18 cellular contexts compared by ENCODE assay signal in the genomic region with DNA sequence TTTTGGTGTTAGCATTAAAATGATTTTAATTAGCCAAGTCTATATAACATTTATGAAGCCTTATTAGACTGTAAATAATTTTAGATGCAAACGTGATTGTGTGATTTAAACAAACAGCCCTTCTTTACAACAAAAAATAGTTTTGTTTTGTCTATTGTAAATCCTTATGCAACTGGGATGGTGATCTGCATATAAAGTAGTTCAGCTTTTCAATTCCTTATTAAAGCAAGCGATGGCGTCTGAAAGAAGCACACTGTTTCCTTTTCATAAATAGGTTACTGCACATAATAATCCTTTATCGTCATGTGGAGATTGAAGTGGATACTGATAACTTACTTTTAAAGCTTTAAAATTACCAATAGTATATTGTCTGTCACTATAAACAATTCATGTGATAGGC. TPM values are rescaled to one million over a fixed set of nuclear protein-coding genes. Genes with fewer than 3 reads are reported as not detected.
DNase-seq lines count a peak whose midpoint lies in the region; ATAC-seq, FAIRE-seq and TF ChIP-seq lines count a peak whose summit lies in the region.
"Had no signal": no experiment of that assay in that cellular context is flagged by ENCODE, and none has a peak within 500 bp of the region (broad histone marks: within the 10 kb centered on the region; RNA-seq: fewer than 3 reads in every experiment).

No MANE protein-coding gene starts in this region.

- H3K27me3 ChIP-seq in layer of hippocampus (ENCODE audit: control insufficient read depth, insufficient read depth, low read length) (no peaks in the 10 kb centered on the region), heart right ventricle (peaks cover 0 to 27% (median 4%) of the 10 kb centered on the region in 7 donors)

- H3K4me1 ChIP-seq in A549 = no peaks in the 10 kb centered on the region
- no peaks in the 10 kb centered on the region for H3K4me1 ChIP-seq in heart right ventricle
- H3K4me1 ChIP-seq: BLaER1 treated with 17β-estradiol and CSF1 and Interleukin-3, amounts not matched to agents 10 nM and 100 nM had no signal

- H3K4me2 ChIP-seq in A549 = no peak overlapping the region
- H3K4me2 ChIP-seq: BLaER1 treated with 17β-estradiol and CSF1 and Interleukin-3, amounts not matched to agents 10 nM and 100 nM had no signal

- 21% methylated on average over 4 of the region's 4 CpGs for WGBS in A549 (ENCODE audit: missing lambda C conversion rate)
- 64 to 68% methylated on average over 4 of the region's 4 CpGs for WGBS in heart right ventricle, 2 donors

- no peak for ATAC-seq in A549
- no peak for ATAC-seq in heart right ventricle
- no peak for ATAC-seq in GM19328 (IDR thresholded peaks at IDR 0.05; ENCODE audit: unreplicated experiment)
- ATAC-seq: GM12878 had no signal

- TF ChIP-seq POLR2A in A549 (IDR thresholded peaks at IDR 0.05; ENCODE audit: low read length) = no peak

- no peaks in the 10 kb centered on the region for H3K36me3 ChIP-seq in heart right ventricle
- H3K36me3 ChIP-seq: BLaER1 treated with 17β-estradiol and CSF1 and Interleukin-3, amounts not matched to agents 10 nM and 100 nM had no signal

- TF ChIP-seq CTCF in A549 (IDR thresholded peaks at IDR 0.05) (no peak), heart right ventricle (IDR thresholded peaks at IDR 0.05) (no peak)

- POLR2A ChIA-PET in A549 (lab: Yijun Ruan, JAX) = no interaction called here

- TF ChIP-seq EP300 in A549 (IDR thresholded peaks at IDR 0.05) = no peak

- no peak for DNase-seq in A549 (ENCODE audit: low read depth in 1 of 2, low spot score in 1 of 2)
- no peak for DNase-seq in caudate nucleus (lab: John Stamatoyannopoulos, UW)
- DNase-seq in superior temporal gyrus (ENCODE audit: extremely low spot score) = peak; percentile 53
- no peak for DNase-seq in DMS 273 (lab: John Stamatoyannopoulos, UW; ENCODE audit: unreplicated experiment)
- no peak for DNase-seq in heart right ventricle
- DNase-seq: DMS 273 treated with DMSO at 0.1 percent for 48 hours, GOT3, H9, IMR-90 had no signal

- no peak for TF ChIP-seq RAD21 in A549 (conservative IDR thresholded peaks at IDR 0.05 in 1 of 2, IDR thresholded peaks at IDR 0.05 in 1 of 2)

- no peak overlapping the region for H3K27ac ChIP-seq in A549
- H3K27ac ChIP-seq in caudate nucleus (ENCODE audit: low read depth, low read length) = peak overlapping the region; percentile 63
- H3K27ac ChIP-seq in layer of hippocampus (ENCODE audit: low read depth, low read length) = peak overlapping the region; percentile 59
- H3K27ac ChIP-seq in heart right ventricle = no peak overlapping the region
- H3K27ac ChIP-seq: 22Rv1; BLaER1 treated with 17β-estradiol and CSF1 and Interleukin-3, amounts not matched to agents 10 nM and 100 nM had no signal

- H3K9me3 ChIP-seq in A549 = no peaks in the 10 kb centered on the region
- H3K9me3 ChIP-seq in heart right ventricle = no peaks in the 10 kb centered on the region
- H3K9me3 ChIP-seq: BLaER1 treated with 17β-estradiol and CSF1 and Interleukin-3, amounts not matched to agents 10 nM and 100 nM had no signal

- CTCF ChIA-PET in A549 (lab: Yijun Ruan, JAX) = no interaction called here

- intact Hi-C loops in heart right ventricle (cut with DNase I) = no loop called here

- peak; percentile 32 for FAIRE-seq in A549 (lab: Jason Lieb, UNC)
- FAIRE-seq: GM12878, GM18507 had no signal

- H3K4me3 ChIP-seq in A549 = no peak overlapping the region
- no peak overlapping the region for H3K4me3 ChIP-seq in heart right ventricle
- H3K4me3 ChIP-seq: BLaER1 treated with 17β-estradiol and CSF1 and Interleukin-3, amounts not matched to agents 10 nM and 100 nM; GM12878 had no signal

TF ChIP-seq in A549, 52 proteins besides CTCF, POLR2A, EP300 and RAD21:
- no peak for TF ChIP-seq TP53 (CRISPR knock-in tag; IDR thresholded peaks at IDR 0.05)
- no peak for TF ChIP-seq MYC (IDR thresholded peaks at IDR 0.05; ENCODE audit: borderline replicate concordance, low read length)
- TF ChIP-seq ESRRA (IDR thresholded peaks at IDR 0.05; ENCODE audit: borderline replicate concordance, low read length) = no peak
- TF ChIP-seq NR3C1 (IDR thresholded peaks at IDR 0.05) = no peak
- TF ChIP-seq CEBPB (IDR thresholded peaks at IDR 0.05) = no peak
- TF ChIP-seq KDM5A (IDR thresholded peaks at IDR 0.05) = no peak
- no peak for TF ChIP-seq EHMT2 (IDR thresholded peaks at IDR 0.05; ENCODE audit: low read depth)
- TF ChIP-seq SREBF2 (IDR thresholded peaks at IDR 0.05) = no peak
- no peak for TF ChIP-seq CBX8 (IDR thresholded peaks at IDR 0.05)
- no peak for TF ChIP-seq RCOR1 (IDR thresholded peaks at IDR 0.05; ENCODE audit: low read depth, low read length)
- TF ChIP-seq MAFK (IDR thresholded peaks at IDR 0.05; ENCODE audit: partially characterized antibody) = no peak
- no peak for TF ChIP-seq KDM1A (IDR thresholded peaks at IDR 0.05; ENCODE audit: low read depth)
- TF ChIP-seq, protein P1, sequence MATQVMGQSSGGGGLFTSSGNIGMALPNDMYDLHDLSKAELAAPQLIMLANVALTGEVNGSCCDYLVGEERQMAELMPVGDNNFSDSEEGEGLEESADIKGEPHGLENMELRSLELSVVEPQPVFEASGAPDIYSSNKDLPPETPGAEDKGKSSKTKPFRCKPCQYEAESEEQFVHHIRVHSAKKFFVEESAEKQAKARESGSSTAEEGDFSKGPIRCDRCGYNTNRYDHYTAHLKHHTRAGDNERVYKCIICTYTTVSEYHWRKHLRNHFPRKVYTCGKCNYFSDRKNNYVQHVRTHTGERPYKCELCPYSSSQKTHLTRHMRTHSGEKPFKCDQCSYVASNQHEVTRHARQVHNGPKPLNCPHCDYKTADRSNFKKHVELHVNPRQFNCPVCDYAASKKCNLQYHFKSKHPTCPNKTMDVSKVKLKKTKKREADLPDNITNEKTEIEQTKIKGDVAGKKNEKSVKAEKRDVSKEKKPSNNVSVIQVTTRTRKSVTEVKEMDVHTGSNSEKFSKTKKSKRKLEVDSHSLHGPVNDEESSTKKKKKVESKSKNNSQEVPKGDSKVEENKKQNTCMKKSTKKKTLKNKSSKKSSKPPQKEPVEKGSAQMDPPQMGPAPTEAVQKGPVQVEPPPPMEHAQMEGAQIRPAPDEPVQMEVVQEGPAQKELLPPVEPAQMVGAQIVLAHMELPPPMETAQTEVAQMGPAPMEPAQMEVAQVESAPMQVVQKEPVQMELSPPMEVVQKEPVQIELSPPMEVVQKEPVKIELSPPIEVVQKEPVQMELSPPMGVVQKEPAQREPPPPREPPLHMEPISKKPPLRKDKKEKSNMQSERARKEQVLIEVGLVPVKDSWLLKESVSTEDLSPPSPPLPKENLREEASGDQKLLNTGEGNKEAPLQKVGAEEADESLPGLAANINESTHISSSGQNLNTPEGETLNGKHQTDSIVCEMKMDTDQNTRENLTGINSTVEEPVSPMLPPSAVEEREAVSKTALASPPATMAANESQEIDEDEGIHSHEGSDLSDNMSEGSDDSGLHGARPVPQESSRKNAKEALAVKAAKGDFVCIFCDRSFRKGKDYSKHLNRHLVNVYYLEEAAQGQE (IDR thresholded peaks at IDR 0.05) = no peak

RNA-seq across cellular contexts. Expression of a gene that starts 8.8 kb away (rescaled TPM):
- polyA plus RNA-seq in A549 (2011; rRNA removed) (not detected in 2 replicates), A549 (2017; fragmentation: RNase III; extraction: RNeasy Plus Mini Kit Qiagen cat#74134 plus additional on column Dnase treatment) (not detected in 3 replicates), heart right ventricle (under 1 TPM; 0.10 to 0.37 TPM)
- polyA plus RNA-seq in A549 (2012; cell fraction: cytosol; rRNA removed) = not detected in 2 replicates
- not detected in 2 replicates for polyA plus RNA-seq in A549 (2012; cell fraction: nucleus; rRNA removed)
- polyA minus RNA-seq in A549 (2011; rRNA and poly(A)+ RNA removed) = not detected in 2 replicates
- total RNA-seq in heart right ventricle = under 1 TPM in 8 of 10 donors, not detected in 2; 0.04 to 0.36 (median 0.14) TPM
- total RNA-seq: CD4-positive, CD25-positive, alpha-beta regulatory T cell; Daoy; GM12878; HT-29; IMR-90 had no signal
- polyA plus RNA-seq: CD4-positive, CD25-positive, alpha-beta regulatory T cell; GM12878; IMR-90 had no signal

Comparison
In these comparisons a context has a peak if more than half of its experiments do, and no peak if none do; other contexts are left out.
1. H3K27ac ChIP-seq: peak in caudate nucleus (single experiment) and layer of hippocampus (single experiment); none in A549 (0 of 2) and heart right ventricle (0 of 10).